In genomic region chr1:183105449-183105848, GRCh38 we compare ENCODE assay signal across 26 cellular contexts.
DNase-seq lines count a peak whose midpoint lies in the region; ATAC-seq and TF ChIP-seq lines count a peak whose summit lies in the region.
"Had no signal": no experiment of that assay in that cellular context is flagged by ENCODE, and none has a peak within 500 bp of the region (broad histone marks: within the 10 kb centered on the region; RNA-seq: fewer than 3 reads in every experiment).

No MANE protein-coding gene starts in this region.

- POLR2A ChIA-PET in A673 (lab: Charles Lee; ENCODE audit: low non-redundant PET), result no interaction called here

- H3K79me2 ChIP-seq in fibroblast of lung (ENCODE audit: control insufficient read depth, insufficient read depth, low read length), result peaks cover 82% of the 10 kb centered on the region

- H3K4me3 ChIP-seq in fibroblast of lung (replicated peaks in 1 of 4; ENCODE audit: control extremely low read depth in 1 of 4, insufficient read depth in 1 of 4, low read depth in 3 of 4, low read length in 4 of 4) (no peak overlapping the region), psoas muscle (no peak overlapping the region), A673 (ENCODE audit: low read depth, low read length, poor library complexity, severe bottlenecking) (no peak overlapping the region)
- H3K4me3 ChIP-seq: BLaER1 treated with 17β-estradiol and CSF1 and Interleukin-3, amounts not matched to agents 10 nM and 100 nM; K562; transverse colon had no signal

- H3K9me3 Mint-ChIP-seq in HFFc6, result no peaks in the 10 kb centered on the region
- no peaks in the 10 kb centered on the region for H3K9me3 Mint-ChIP-seq in activated naive CD4-positive, alpha-beta T cell treated with anti-CD3 and anti-CD28 coated beads for 36 hours
- H3K9me3 Mint-ChIP-seq: activated B cell treated with CpG ODN at 0.5 μM for 24 hours; activated naive CD8-positive, alpha-beta T cell treated with anti-CD3 and anti-CD28 coated beads, Interleukin-2, amount 10 ng/mL, durations not matched to agents 7 days and 5 days; activated T-helper 1 cell treated with anti-CD3 and anti-CD28 coated beads, Interleukin-12 subunit alpha, Interleukin-12 subunit beta, Interleukin-2, Interleukin-4 antibody, amounts not matched to agents 30 ng/mL and 10 ng/mL and 1 ng/mL, durations not matched to agents 14 hours and 24 hours and 36 hours; natural killer cell had no signal

- 27 to 56% (median 27%) methylated on average over 3 of the region's 3 CpGs for WGBS in psoas muscle, 3 donors

- ATAC-seq in psoas muscle (peak in 3 of 4 donors; percentile 19 to 46 (median 35)), GM19397 (IDR thresholded peaks at IDR 0.05; ENCODE audit: unreplicated experiment) (no peak)
- ATAC-seq: activated CD8-positive, alpha-beta T cell treated with anti-CD3 and anti-CD28 coated beads, Interleukin-2, amount 10 ng/mL, durations not matched to agents 7 days and 5 days; foreskin keratinocyte; K562; natural killer cell had no signal

- TF ChIP-seq CTCF in HFFc6 (IDR thresholded peaks at IDR 0.05) (no peak), fibroblast of lung (conservative IDR thresholded peaks at IDR 0.05 in 1 of 2, IDR thresholded peaks at IDR 0.05 in 1 of 2; ENCODE audit: low read depth in 1 of 2, low read length in 2 of 2) (no peak), psoas muscle (IDR thresholded peaks at IDR 0.05) (no peak), A673 (conservative IDR thresholded peaks at IDR 0.05; ENCODE audit: low read depth, low read length) (no peak)

- H3K27me3 Mint-ChIP-seq in HFFc6 (ENCODE audit: insufficient read depth), result peaks cover 4% of the 10 kb centered on the region; the same call in 1 of the 2 replicates
- peaks cover 2% of the 10 kb centered on the region for H3K27me3 Mint-ChIP-seq in activated naive CD4-positive, alpha-beta T cell treated with anti-CD3 and anti-CD28 coated beads for 36 hours (ENCODE audit: low read depth)
- H3K27me3 Mint-ChIP-seq: activated B cell treated with CpG ODN at 0.5 μM for 24 hours had no signal

- H3K27me3 ChIP-seq in fibroblast of lung (ENCODE audit: control insufficient read depth, insufficient read depth, low read length), result no peaks in the 10 kb centered on the region
- no peaks in the 10 kb centered on the region for H3K27me3 ChIP-seq in psoas muscle (ENCODE audit: insufficient read depth in 3 of 3, low read length in 2 of 3)
- H3K27me3 ChIP-seq in A673 (replicated peaks; ENCODE audit: insufficient read depth, low read depth, low read length, poor library complexity), result no peaks in the 10 kb centered on the region
- H3K27me3 ChIP-seq: BLaER1 treated with 17β-estradiol and CSF1 and Interleukin-3, amounts not matched to agents 10 nM and 100 nM; foreskin keratinocyte; transverse colon had no signal

- DNase-seq in HFFc6 (peak; percentile 58), NOMO-1 treated with dmso at 0.1 percent for 144 hours (lab: John Stamatoyannopoulos, UW; ENCODE audit: unreplicated experiment) (peak; percentile 7), fibroblast of lung (ENCODE audit: low read depth in 2 of 2) (peak; percentile 77 to 86), psoas muscle (no peak), erythroblast (lab: John Stamatoyannopoulos, UW) (no peak), A673 (ENCODE audit: low spot score) (no peak)
- DNase-seq in activated naive CD4-positive, alpha-beta T cell treated with anti-CD3 and anti-CD28 coated beads for 36 hours, result no peak
- DNase-seq: activated B cell treated with CpG ODN at 0.5 μM for 24 hours; activated CD8-positive, alpha-beta T cell treated with anti-CD3 and anti-CD28 coated beads, Interleukin-2, amount 10 ng/mL, durations not matched to agents 7 days and 5 days; activated naive CD8-positive, alpha-beta T cell treated with anti-CD3 and anti-CD28 coated beads, Interleukin-2, amount 10 ng/mL, durations not matched to agents 7 days and 5 days; central memory CD4-positive, alpha-beta T cell; DMS153; effector CD8-positive, alpha-beta T cell; foreskin keratinocyte; GOT3; mammary epithelial cell; natural killer cell; NCI-H1436 treated with DMSO at 0.1 percent for 48 hours; stimulated activated CD4-positive, alpha-beta T cell treated with anti-CD3 and anti-CD28 coated beads, Interleukin-12 subunit alpha, Interleukin-12 subunit beta, amount 100 ng/mL, for 4 hours; stimulated activated naive CD4-positive, alpha-beta T cell; T-helper 2 cell; transverse colon had no signal

- H3K36me3 Mint-ChIP-seq in HFFc6 (ENCODE audit: low read depth), result peaks cover 57% of the 10 kb centered on the region
- no peaks in the 10 kb centered on the region for H3K36me3 Mint-ChIP-seq in activated naive CD4-positive, alpha-beta T cell treated with anti-CD3 and anti-CD28 coated beads for 36 hours (ENCODE audit: low read depth)
- H3K36me3 Mint-ChIP-seq: activated naive CD8-positive, alpha-beta T cell treated with anti-CD3 and anti-CD28 coated beads, Interleukin-2, amount 10 ng/mL, durations not matched to agents 7 days and 5 days; natural killer cell had no signal

- H3K4me3 Mint-ChIP-seq in HFFc6, result peak overlapping the region; percentile 38
- no peak overlapping the region for H3K4me3 Mint-ChIP-seq in activated naive CD4-positive, alpha-beta T cell treated with anti-CD3 and anti-CD28 coated beads for 36 hours
- H3K4me3 Mint-ChIP-seq: activated B cell treated with CpG ODN at 0.5 μM for 24 hours; activated CD8-positive, alpha-beta T cell treated with anti-CD3 and anti-CD28 coated beads, Interleukin-2, amount 10 ng/mL, durations not matched to agents 7 days and 5 days; activated naive CD8-positive, alpha-beta T cell treated with anti-CD3 and anti-CD28 coated beads, Interleukin-2, amount 10 ng/mL, durations not matched to agents 7 days and 5 days; activated T-helper 1 cell treated with anti-CD3 and anti-CD28 coated beads, Interleukin-12 subunit alpha, Interleukin-12 subunit beta, Interleukin-2, Interleukin-4 antibody, amounts not matched to agents 30 ng/mL and 10 ng/mL and 1 ng/mL, durations not matched to agents 14 hours and 24 hours and 36 hours; natural killer cell had no signal

- H3K9me3 ChIP-seq in fibroblast of lung (ENCODE audit: control insufficient read depth, insufficient read depth, low read depth, low read length) (no peaks in the 10 kb centered on the region), psoas muscle (no peaks in the 10 kb centered on the region), A673 (ENCODE audit: low read depth, low read length, poor library complexity, severe bottlenecking) (no peaks in the 10 kb centered on the region)
- H3K9me3 ChIP-seq: BLaER1 treated with 17β-estradiol and CSF1 and Interleukin-3, amounts not matched to agents 10 nM and 100 nM; transverse colon had no signal

- BruUV-seq in A673 (replicated peaks; lab: Mats Ljungman, UMichigan), result no TSS peak

- H2AFZ ChIP-seq in fibroblast of lung (ENCODE audit: low read length), result no peak overlapping the region

- H3K27ac ChIP-seq in fibroblast of lung (ENCODE audit: insufficient read depth, low read length) (peak overlapping the region; percentile 4), psoas muscle (peak overlapping the region; percentile 31), A673 (ENCODE audit: low read depth, low read length, poor library complexity, severe bottlenecking) (no peak overlapping the region)
- H3K27ac ChIP-seq: BLaER1 treated with 17β-estradiol and CSF1 and Interleukin-3, amounts not matched to agents 10 nM and 100 nM; foreskin keratinocyte had no signal

- no peak overlapping the region for H3K9ac ChIP-seq in fibroblast of lung (ENCODE audit: insufficient read depth, low read length)
- H3K9ac ChIP-seq: BLaER1 treated with 17β-estradiol and CSF1 and Interleukin-3, amounts not matched to agents 10 nM and 100 nM had no signal

- H3K36me3 ChIP-seq in fibroblast of lung (ENCODE audit: control insufficient read depth, insufficient read depth, low read length), result peaks cover 7% of the 10 kb centered on the region
- H3K36me3 ChIP-seq in psoas muscle (ENCODE audit: insufficient read depth in 1 of 2, low read depth in 1 of 2), result peaks cover 0 to 6% of the 10 kb centered on the region in 2 donors
- peaks cover 7% of the 10 kb centered on the region for H3K36me3 ChIP-seq in A673 (ENCODE audit: insufficient read depth, low read length, poor library complexity, severe bottlenecking)
- H3K36me3 ChIP-seq: transverse colon had no signal

- peaks cover 14% of the 10 kb centered on the region for H3K4me1 ChIP-seq in fibroblast of lung (ENCODE audit: control insufficient read depth, extremely low read depth, insufficient read depth, low read length)
- H3K4me1 ChIP-seq in psoas muscle, result peaks cover 65% of the 10 kb centered on the region
- H3K4me1 ChIP-seq in A673 (ENCODE audit: insufficient read depth, low read length, poor library complexity, severe bottlenecking), result no peaks in the 10 kb centered on the region

- TF ChIP-seq POLR2A in erythroblast (IDR thresholded peaks at IDR 0.05; ENCODE audit: low read length), result no peak

- CTCF ChIA-PET in activated naive CD4-positive, alpha-beta T cell treated with anti-CD3 and anti-CD28 coated beads for 36 hours (lab: Charles Lee), result no interaction called here
- CTCF ChIA-PET in A673 (lab: Charles Lee), result no interaction called here

- intact Hi-C loops in psoas muscle (cut with DNase I), result loop anchor here in 1 of 2 donors (5.0 kb wide), 1 partner anchor 143 kb away; no protein-coding TSS in a partner anchor
- intact Hi-C loops in activated naive CD4-positive, alpha-beta T cell treated with anti-CD3 and anti-CD28 coated beads for 36 hours (cut with micrococcal nuclease), result no loop called here
- intact Hi-C loops in A673 (cut with micrococcal nuclease; ENCODE audit: unreplicated experiment), result no loop called here

- no peak overlapping the region for H3K4me2 ChIP-seq in fibroblast of lung (ENCODE audit: extremely low read depth, insufficient read depth, low read length)
- H3K4me2 ChIP-seq: BLaER1 treated with 17β-estradiol and CSF1 and Interleukin-3, amounts not matched to agents 10 nM and 100 nM had no signal

- peak overlapping the region; percentile 78 for H3K27ac Mint-ChIP-seq in HFFc6
- no peak overlapping the region for H3K27ac Mint-ChIP-seq in activated naive CD4-positive, alpha-beta T cell treated with anti-CD3 and anti-CD28 coated beads for 36 hours
- H3K27ac Mint-ChIP-seq: activated B cell treated with CpG ODN at 0.5 μM for 24 hours; activated CD8-positive, alpha-beta T cell treated with anti-CD3 and anti-CD28 coated beads, Interleukin-2, amount 10 ng/mL, durations not matched to agents 7 days and 5 days; activated naive CD8-positive, alpha-beta T cell treated with anti-CD3 and anti-CD28 coated beads, Interleukin-2, amount 10 ng/mL, durations not matched to agents 7 days and 5 days; activated T-helper 1 cell treated with anti-CD3 and anti-CD28 coated beads, Interleukin-12 subunit alpha, Interleukin-12 subunit beta, Interleukin-2, Interleukin-4 antibody, amounts not matched to agents 30 ng/mL and 10 ng/mL and 1 ng/mL, durations not matched to agents 14 hours and 24 hours and 36 hours; natural killer cell had no signal

- peaks cover 14% of the 10 kb centered on the region; the same call in 1 of the 2 replicates for H3K4me1 Mint-ChIP-seq in HFFc6 (ENCODE audit: low read depth)
- no peaks in the 10 kb centered on the region for H3K4me1 Mint-ChIP-seq in activated naive CD4-positive, alpha-beta T cell treated with anti-CD3 and anti-CD28 coated beads for 36 hours (ENCODE audit: low read depth)
- H3K4me1 Mint-ChIP-seq: activated naive CD8-positive, alpha-beta T cell treated with anti-CD3 and anti-CD28 coated beads, Interleukin-2, amount 10 ng/mL, durations not matched to agents 7 days and 5 days; natural killer cell had no signal

- no peaks in the 10 kb centered on the region for H4K20me1 ChIP-seq in fibroblast of lung (ENCODE audit: control insufficient read depth, extremely low read depth, insufficient read depth, low read length)

Comparison
In these comparisons a context has a peak if more than half of its experiments do, and no peak if none do; other contexts are left out.
1. DNase-seq: peak in HFFc6 (single experiment), NOMO-1 treated with dmso at 0.1 percent for 144 hours (single experiment) and fibroblast of lung (2 of 2); none in psoas muscle (0 of 2), erythroblast (0 of 2), activated naive CD4-positive, alpha-beta T cell treated with anti-CD3 and anti-CD28 coated beads for 36 hours (single experiment) and A673 (single experiment).